ENCODE assay signal across 2 cellular contexts in the genomic region with DNA sequence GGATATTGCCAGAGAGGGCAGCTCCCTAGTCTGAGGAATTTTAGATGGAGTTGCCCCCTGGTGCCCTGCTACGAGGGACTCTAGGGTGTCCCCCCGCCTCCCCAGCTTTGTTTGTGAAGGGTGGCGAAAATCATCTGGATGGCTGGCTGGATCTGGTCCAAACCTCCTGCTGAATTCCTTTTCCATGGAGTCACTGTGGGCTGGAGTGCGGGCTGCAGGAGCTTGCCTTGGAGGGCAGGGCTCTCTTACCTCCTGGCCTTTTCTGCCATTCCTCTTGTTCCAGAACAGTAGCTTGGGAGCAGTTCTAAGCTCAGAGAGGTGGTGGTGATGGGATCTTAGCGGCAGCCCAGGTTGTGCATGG.
A peak's percentile ranks its signal among the peaks of the same experiment; 100 is the strongest.
TF ChIP-seq lines count a peak whose summit lies in the region.

No MANE protein-coding gene starts in this region.

TF ChIP-seq in Ishikawa, 13 proteins besides CTCF, POLR2A, EP300 and RAD21:
- TF ChIP-seq TCF12 (IDR thresholded peaks at IDR 0.05; ENCODE audit: low read depth) (peak; percentile 93), TEAD4 (IDR thresholded peaks at IDR 0.05) (peak; percentile 96), NFIC (IDR thresholded peaks at IDR 0.05) (peak; percentile 97), TAF1 (IDR thresholded peaks at IDR 0.05; ENCODE audit: low read depth) (peak; percentile 26; the same call in 1 of the 2 replicates), EGR1 (IDR thresholded peaks at IDR 0.05) (no peak), YY1 (IDR thresholded peaks at IDR 0.05; ENCODE audit: low read depth) (peak; percentile 66; the same call in 1 of the 2 replicates), CEBPB (IDR thresholded peaks at IDR 0.05) (peak; percentile 37; the same call in 1 of the 2 replicates), FOXM1 (IDR thresholded peaks at IDR 0.05; ENCODE audit: borderline replicate concordance, low read depth) (peak; percentile 76), ZBTB7A (IDR thresholded peaks at IDR 0.05; ENCODE audit: low read depth) (peak; percentile 66; the same call in 1 of the 2 replicates), CREB1 (IDR thresholded peaks at IDR 0.05; ENCODE audit: low read depth) (0 out of 2 replicates have a peak, but pooled peaks have one; percentile 15)
- TF ChIP-seq, protein P1, sequence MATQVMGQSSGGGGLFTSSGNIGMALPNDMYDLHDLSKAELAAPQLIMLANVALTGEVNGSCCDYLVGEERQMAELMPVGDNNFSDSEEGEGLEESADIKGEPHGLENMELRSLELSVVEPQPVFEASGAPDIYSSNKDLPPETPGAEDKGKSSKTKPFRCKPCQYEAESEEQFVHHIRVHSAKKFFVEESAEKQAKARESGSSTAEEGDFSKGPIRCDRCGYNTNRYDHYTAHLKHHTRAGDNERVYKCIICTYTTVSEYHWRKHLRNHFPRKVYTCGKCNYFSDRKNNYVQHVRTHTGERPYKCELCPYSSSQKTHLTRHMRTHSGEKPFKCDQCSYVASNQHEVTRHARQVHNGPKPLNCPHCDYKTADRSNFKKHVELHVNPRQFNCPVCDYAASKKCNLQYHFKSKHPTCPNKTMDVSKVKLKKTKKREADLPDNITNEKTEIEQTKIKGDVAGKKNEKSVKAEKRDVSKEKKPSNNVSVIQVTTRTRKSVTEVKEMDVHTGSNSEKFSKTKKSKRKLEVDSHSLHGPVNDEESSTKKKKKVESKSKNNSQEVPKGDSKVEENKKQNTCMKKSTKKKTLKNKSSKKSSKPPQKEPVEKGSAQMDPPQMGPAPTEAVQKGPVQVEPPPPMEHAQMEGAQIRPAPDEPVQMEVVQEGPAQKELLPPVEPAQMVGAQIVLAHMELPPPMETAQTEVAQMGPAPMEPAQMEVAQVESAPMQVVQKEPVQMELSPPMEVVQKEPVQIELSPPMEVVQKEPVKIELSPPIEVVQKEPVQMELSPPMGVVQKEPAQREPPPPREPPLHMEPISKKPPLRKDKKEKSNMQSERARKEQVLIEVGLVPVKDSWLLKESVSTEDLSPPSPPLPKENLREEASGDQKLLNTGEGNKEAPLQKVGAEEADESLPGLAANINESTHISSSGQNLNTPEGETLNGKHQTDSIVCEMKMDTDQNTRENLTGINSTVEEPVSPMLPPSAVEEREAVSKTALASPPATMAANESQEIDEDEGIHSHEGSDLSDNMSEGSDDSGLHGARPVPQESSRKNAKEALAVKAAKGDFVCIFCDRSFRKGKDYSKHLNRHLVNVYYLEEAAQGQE (IDR thresholded peaks at IDR 0.05; ENCODE audit: low read depth): no peak
- TF ChIP-seq, protein P2, sequence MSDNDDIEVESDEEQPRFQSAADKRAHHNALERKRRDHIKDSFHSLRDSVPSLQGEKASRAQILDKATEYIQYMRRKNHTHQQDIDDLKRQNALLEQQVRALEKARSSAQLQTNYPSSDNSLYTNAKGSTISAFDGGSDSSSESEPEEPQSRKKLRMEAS (IDR thresholded peaks at IDR 0.05): peak; percentile 58
- TF ChIP-seq, protein P3, sequence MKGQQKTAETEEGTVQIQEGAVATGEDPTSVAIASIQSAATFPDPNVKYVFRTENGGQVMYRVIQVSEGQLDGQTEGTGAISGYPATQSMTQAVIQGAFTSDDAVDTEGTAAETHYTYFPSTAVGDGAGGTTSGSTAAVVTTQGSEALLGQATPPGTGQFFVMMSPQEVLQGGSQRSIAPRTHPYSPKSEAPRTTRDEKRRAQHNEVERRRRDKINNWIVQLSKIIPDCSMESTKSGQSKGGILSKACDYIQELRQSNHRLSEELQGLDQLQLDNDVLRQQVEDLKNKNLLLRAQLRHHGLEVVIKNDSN (IDR thresholded peaks at IDR 0.05): no peak

TF ChIP-seq in HepG2, 621 proteins besides CTCF, POLR2A, EP300 and RAD21:
- TF ChIP-seq KMT2B (CRISPR knock-in tag; IDR thresholded peaks at IDR 0.05): no peak
- no peak for TF ChIP-seq GFI1 (CRISPR knock-in tag; IDR thresholded peaks at IDR 0.05; ENCODE audit: borderline replicate concordance)
- no peak for TF ChIP-seq ZNF652 (CRISPR knock-in tag; IDR thresholded peaks at IDR 0.05; ENCODE audit: borderline replicate concordance, low read depth)
- TF ChIP-seq FOSL2 (CRISPR knock-in tag; IDR thresholded peaks at IDR 0.05): peak; percentile 72
- TF ChIP-seq ZNF430 (CRISPR knock-in tag; IDR thresholded peaks at IDR 0.05): no peak
- no peak for TF ChIP-seq DPF2 (CRISPR knock-in tag; IDR thresholded peaks at IDR 0.05; ENCODE audit: borderline replicate concordance, low read depth)
- TF ChIP-seq, protein P4, sequence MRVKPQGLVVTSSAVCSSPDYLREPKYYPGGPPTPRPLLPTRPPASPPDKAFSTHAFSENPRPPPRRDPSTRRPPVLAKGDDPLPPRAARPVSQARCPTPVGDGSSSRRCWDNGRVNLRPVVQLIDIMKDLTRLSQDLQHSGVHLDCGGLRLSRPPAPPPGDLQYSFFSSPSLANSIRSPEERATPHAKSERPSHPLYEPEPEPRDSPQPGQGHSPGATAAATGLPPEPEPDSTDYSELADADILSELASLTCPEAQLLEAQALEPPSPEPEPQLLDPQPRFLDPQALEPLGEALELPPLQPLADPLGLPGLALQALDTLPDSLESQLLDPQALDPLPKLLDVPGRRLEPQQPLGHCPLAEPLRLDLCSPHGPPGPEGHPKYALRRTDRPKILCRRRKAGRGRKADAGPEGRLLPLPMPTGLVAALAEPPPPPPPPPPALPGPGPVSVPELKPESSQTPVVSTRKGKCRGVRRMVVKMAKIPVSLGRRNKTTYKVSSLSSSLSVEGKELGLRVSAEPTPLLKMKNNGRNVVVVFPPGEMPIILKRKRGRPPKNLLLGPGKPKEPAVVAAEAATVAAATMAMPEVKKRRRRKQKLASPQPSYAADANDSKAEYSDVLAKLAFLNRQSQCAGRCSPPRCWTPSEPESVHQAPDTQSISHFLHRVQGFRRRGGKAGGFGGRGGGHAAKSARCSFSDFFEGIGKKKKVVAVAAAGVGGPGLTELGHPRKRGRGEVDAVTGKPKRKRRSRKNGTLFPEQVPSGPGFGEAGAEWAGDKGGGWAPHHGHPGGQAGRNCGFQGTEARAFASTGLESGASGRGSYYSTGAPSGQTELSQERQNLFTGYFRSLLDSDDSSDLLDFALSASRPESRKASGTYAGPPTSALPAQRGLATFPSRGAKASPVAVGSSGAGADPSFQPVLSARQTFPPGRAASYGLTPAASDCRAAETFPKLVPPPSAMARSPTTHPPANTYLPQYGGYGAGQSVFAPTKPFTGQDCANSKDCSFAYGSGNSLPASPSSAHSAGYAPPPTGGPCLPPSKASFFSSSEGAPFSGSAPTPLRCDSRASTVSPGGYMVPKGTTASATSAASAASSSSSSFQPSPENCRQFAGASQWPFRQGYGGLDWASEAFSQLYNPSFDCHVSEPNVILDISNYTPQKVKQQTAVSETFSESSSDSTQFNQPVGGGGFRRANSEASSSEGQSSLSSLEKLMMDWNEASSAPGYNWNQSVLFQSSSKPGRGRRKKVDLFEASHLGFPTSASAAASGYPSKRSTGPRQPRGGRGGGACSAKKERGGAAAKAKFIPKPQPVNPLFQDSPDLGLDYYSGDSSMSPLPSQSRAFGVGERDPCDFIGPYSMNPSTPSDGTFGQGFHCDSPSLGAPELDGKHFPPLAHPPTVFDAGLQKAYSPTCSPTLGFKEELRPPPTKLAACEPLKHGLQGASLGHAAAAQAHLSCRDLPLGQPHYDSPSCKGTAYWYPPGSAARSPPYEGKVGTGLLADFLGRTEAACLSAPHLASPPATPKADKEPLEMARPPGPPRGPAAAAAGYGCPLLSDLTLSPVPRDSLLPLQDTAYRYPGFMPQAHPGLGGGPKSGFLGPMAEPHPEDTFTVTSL (CRISPR knock-in tag; IDR thresholded peaks at IDR 0.05; ENCODE audit: borderline replicate concordance): no peak
- TF ChIP-seq, protein P5, sequence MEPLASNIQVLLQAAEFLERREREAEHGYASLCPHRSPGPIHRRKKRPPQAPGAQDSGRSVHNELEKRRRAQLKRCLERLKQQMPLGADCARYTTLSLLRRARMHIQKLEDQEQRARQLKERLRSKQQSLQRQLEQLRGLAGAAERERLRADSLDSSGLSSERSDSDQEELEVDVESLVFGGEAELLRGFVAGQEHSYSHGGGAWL (CRISPR knock-in tag; IDR thresholded peaks at IDR 0.05): no peak
- TF ChIP-seq, protein P6, sequence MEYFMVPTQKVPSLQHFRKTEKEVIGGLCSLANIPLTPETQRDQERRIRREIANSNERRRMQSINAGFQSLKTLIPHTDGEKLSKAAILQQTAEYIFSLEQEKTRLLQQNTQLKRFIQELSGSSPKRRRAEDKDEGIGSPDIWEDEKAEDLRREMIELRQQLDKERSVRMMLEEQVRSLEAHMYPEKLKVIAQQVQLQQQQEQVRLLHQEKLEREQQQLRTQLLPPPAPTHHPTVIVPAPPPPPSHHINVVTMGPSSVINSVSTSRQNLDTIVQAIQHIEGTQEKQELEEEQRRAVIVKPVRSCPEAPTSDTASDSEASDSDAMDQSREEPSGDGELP (IDR thresholded peaks at IDR 0.05; ENCODE audit: borderline replicate concordance, low read depth): peak; percentile 24; the same call in 1 of the 2 replicates
- TF ChIP-seq KDM5A (IDR thresholded peaks at IDR 0.05; ENCODE audit: borderline replicate concordance, low read length): no peak
- TF ChIP-seq ZNF773 (CRISPR knock-in tag; IDR thresholded peaks at IDR 0.05; ENCODE audit: borderline replicate concordance): no peak
- no peak for TF ChIP-seq RFX5 (IDR thresholded peaks at IDR 0.05; ENCODE audit: low read depth, low read length)
- TF ChIP-seq, protein P7, sequence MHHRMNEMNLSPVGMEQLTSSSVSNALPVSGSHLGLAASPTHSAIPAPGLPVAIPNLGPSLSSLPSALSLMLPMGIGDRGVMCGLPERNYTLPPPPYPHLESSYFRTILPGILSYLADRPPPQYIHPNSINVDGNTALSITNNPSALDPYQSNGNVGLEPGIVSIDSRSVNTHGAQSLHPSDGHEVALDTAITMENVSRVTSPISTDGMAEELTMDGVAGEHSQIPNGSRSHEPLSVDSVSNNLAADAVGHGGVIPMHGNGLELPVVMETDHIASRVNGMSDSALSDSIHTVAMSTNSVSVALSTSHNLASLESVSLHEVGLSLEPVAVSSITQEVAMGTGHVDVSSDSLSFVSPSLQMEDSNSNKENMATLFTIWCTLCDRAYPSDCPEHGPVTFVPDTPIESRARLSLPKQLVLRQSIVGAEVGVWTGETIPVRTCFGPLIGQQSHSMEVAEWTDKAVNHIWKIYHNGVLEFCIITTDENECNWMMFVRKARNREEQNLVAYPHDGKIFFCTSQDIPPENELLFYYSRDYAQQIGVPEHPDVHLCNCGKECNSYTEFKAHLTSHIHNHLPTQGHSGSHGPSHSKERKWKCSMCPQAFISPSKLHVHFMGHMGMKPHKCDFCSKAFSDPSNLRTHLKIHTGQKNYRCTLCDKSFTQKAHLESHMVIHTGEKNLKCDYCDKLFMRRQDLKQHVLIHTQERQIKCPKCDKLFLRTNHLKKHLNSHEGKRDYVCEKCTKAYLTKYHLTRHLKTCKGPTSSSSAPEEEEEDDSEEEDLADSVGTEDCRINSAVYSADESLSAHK (CRISPR knock-in tag; IDR thresholded peaks at IDR 0.05; ENCODE audit: borderline replicate concordance): no peak
- no peak for TF ChIP-seq RBM22 (optimal IDR thresholded peaks at IDR 0.05; ENCODE audit: low read length)
- TF ChIP-seq, protein P8, sequence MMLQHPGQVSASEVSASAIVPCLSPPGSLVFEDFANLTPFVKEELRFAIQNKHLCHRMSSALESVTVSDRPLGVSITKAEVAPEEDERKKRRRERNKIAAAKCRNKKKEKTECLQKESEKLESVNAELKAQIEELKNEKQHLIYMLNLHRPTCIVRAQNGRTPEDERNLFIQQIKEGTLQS (CRISPR knock-in tag; IDR thresholded peaks at IDR 0.05): peak; percentile 63; the same call in 1 of the 2 replicates
- no peak for TF ChIP-seq KDM6A (CRISPR knock-in tag; IDR thresholded peaks at IDR 0.05; ENCODE audit: low read depth)
- no peak for TF ChIP-seq XBP1 (CRISPR knock-in tag; IDR thresholded peaks at IDR 0.05)
- no peak for TF ChIP-seq RBAK (CRISPR knock-in tag; IDR thresholded peaks at IDR 0.05)
- no peak for TF ChIP-seq PCBP1 (IDR thresholded peaks at IDR 0.05; ENCODE audit: borderline replicate concordance, low read depth, low read length)
- TF ChIP-seq, protein P9, sequence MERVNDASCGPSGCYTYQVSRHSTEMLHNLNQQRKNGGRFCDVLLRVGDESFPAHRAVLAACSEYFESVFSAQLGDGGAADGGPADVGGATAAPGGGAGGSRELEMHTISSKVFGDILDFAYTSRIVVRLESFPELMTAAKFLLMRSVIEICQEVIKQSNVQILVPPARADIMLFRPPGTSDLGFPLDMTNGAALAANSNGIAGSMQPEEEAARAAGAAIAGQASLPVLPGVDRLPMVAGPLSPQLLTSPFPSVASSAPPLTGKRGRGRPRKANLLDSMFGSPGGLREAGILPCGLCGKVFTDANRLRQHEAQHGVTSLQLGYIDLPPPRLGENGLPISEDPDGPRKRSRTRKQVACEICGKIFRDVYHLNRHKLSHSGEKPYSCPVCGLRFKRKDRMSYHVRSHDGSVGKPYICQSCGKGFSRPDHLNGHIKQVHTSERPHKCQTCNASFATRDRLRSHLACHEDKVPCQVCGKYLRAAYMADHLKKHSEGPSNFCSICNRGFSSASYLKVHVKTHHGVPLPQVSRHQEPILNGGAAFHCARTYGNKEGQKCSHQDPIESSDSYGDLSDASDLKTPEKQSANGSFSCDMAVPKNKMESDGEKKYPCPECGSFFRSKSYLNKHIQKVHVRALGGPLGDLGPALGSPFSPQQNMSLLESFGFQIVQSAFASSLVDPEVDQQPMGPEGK (CRISPR knock-in tag; IDR thresholded peaks at IDR 0.05): 0 out of 2 replicates have a peak, but pooled peaks have one; percentile 30
- no peak for TF ChIP-seq HHEX (CRISPR knock-in tag; IDR thresholded peaks at IDR 0.05)
- TF ChIP-seq KMT2A (CRISPR knock-in tag; IDR thresholded peaks at IDR 0.05): no peak
- TF ChIP-seq MAFK (conservative IDR thresholded peaks at IDR 0.05 in 1 of 2, IDR thresholded peaks at IDR 0.05 in 1 of 2; ENCODE audit: low read length in 2 of 2): no peak
- no peak for TF ChIP-seq ERF (CRISPR knock-in tag; IDR thresholded peaks at IDR 0.05)
- no peak for TF ChIP-seq ZIK1 (CRISPR knock-in tag; IDR thresholded peaks at IDR 0.05; ENCODE audit: borderline replicate concordance, low read depth)
- TF ChIP-seq FOXK2 (IDR thresholded peaks at IDR 0.05): no peak
- TF ChIP-seq ZNF607 (CRISPR knock-in tag; IDR thresholded peaks at IDR 0.05; ENCODE audit: borderline replicate concordance): no peak
